In the genomic region with DNA sequence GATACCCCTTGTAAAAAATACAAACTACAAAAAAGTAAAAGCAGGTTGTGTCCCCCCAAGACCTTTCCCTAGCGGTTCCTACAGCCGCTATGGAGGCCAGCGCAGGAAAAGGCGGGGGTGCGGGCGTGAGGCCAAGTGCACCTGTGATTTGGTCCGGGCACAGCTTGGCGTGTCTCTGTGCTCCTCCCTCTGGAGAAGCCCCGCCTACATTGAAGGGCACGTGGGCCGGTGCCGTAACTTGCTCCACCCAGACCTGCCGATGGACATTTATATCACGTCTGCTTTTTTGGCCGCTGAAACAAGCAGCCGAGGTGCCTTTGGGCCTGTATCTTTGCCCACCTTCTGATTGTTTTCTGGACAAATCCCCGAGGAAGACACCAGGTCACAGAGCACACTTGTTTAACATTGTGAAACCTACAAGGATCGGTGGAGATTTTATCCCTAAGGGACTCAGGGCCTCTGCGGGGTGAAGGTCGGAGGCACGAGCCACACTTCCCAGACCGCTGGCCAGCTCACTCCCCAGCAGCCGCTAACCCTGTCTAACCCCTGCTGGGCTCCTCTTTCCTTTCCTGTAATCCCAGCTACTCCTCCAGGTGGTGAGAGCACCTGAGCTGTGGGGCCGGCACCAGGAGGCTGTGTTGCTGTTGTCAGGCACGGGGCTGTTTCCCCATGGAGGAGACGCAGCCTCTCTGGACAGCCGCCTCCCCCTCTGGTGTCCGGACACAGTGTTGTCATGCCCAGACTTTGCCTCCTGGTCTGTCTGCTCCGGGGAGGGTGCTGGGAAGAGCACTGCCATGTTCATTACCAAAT, we compare ENCODE assay signal across 2 cellular contexts.
TF ChIP-seq lines count a peak whose summit lies in the region.

No MANE protein-coding gene starts in this region.

TF ChIP-seq in K562, 482 proteins besides CTCF, POLR2A, EP300 and RAD21 (continued from another document and continues in another):
- TF ChIP-seq, protein P1, sequence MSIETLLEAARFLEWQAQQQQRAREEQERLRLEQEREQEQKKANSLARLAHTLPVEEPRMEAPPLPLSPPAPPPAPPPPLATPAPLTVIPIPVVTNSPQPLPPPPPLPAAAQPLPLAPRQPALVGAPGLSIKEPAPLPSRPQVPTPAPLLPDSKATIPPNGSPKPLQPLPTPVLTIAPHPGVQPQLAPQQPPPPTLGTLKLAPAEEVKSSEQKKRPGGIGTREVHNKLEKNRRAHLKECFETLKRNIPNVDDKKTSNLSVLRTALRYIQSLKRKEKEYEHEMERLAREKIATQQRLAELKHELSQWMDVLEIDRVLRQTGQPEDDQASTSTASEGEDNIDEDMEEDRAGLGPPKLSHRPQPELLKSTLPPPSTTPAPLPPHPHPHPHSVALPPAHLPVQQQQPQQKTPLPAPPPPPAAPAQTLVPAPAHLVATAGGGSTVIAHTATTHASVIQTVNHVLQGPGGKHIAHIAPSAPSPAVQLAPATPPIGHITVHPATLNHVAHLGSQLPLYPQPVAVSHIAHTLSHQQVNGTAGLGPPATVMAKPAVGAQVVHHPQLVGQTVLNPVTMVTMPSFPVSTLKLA (conservative IDR thresholded peaks at IDR 0.05): peak in 1 of 2 experiments; percentile 48; a peak in 1 of 4 replicates
- no peak for TF ChIP-seq U2AF2 (optimal IDR thresholded peaks at IDR 0.05; ENCODE audit: low read depth, low read length)
- TF ChIP-seq, protein P2, sequence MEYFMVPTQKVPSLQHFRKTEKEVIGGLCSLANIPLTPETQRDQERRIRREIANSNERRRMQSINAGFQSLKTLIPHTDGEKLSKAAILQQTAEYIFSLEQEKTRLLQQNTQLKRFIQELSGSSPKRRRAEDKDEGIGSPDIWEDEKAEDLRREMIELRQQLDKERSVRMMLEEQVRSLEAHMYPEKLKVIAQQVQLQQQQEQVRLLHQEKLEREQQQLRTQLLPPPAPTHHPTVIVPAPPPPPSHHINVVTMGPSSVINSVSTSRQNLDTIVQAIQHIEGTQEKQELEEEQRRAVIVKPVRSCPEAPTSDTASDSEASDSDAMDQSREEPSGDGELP (CRISPR knock-in tag; IDR thresholded peaks at IDR 0.05; ENCODE audit: borderline replicate concordance): peak; percentile 11; the same call in 1 of the 2 replicates
- TF ChIP-seq HNRNPH1 (optimal IDR thresholded peaks at IDR 0.05; ENCODE audit: low read depth, low read length): no peak
- TF ChIP-seq ZFP36 (IDR thresholded peaks at IDR 0.05; ENCODE audit: low read depth, low read length, partially characterized antibody): no peak
- TF ChIP-seq SMARCA5 (IDR thresholded peaks at IDR 0.05): no peak
- TF ChIP-seq, protein P3, sequence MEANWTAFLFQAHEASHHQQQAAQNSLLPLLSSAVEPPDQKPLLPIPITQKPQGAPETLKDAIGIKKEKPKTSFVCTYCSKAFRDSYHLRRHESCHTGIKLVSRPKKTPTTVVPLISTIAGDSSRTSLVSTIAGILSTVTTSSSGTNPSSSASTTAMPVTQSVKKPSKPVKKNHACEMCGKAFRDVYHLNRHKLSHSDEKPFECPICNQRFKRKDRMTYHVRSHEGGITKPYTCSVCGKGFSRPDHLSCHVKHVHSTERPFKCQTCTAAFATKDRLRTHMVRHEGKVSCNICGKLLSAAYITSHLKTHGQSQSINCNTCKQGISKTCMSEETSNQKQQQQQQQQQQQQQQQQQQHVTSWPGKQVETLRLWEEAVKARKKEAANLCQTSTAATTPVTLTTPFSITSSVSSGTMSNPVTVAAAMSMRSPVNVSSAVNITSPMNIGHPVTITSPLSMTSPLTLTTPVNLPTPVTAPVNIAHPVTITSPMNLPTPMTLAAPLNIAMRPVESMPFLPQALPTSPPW (CRISPR knock-in tag; IDR thresholded peaks at IDR 0.05): peak; percentile 41; the same call in 1 of the 2 replicates
- TF ChIP-seq, protein P4, sequence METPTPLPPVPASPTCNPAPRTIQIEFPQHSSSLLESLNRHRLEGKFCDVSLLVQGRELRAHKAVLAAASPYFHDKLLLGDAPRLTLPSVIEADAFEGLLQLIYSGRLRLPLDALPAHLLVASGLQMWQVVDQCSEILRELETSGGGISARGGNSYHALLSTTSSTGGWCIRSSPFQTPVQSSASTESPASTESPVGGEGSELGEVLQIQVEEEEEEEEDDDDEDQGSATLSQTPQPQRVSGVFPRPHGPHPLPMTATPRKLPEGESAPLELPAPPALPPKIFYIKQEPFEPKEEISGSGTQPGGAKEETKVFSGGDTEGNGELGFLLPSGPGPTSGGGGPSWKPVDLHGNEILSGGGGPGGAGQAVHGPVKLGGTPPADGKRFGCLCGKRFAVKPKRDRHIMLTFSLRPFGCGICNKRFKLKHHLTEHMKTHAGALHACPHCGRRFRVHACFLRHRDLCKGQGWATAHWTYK (CRISPR knock-in tag; IDR thresholded peaks at IDR 0.05): no peak
- no peak for TF ChIP-seq ZNF780A (CRISPR knock-in tag; IDR thresholded peaks at IDR 0.05)
- TF ChIP-seq ZNF695 (CRISPR knock-in tag; IDR thresholded peaks at IDR 0.05): no peak
- no peak for TF ChIP-seq ZNF239 (CRISPR knock-in tag; IDR thresholded peaks at IDR 0.05)
- TF ChIP-seq MAFG (tag; conservative IDR thresholded peaks at IDR 0.05): no peak
- TF ChIP-seq FOXA1 (IDR thresholded peaks at IDR 0.05; ENCODE audit: borderline replicate concordance): no peak
- TF ChIP-seq, protein P5, sequence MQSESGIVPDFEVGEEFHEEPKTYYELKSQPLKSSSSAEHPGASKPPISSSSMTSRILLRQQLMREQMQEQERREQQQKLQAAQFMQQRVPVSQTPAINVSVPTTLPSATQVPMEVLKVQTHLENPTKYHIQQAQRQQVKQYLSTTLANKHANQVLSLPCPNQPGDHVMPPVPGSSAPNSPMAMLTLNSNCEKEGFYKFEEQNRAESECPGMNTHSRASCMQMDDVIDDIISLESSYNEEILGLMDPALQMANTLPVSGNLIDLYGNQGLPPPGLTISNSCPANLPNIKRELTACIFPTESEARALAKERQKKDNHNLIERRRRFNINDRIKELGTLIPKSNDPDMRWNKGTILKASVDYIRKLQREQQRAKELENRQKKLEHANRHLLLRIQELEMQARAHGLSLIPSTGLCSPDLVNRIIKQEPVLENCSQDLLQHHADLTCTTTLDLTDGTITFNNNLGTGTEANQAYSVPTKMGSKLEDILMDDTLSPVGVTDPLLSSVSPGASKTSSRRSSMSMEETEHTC (IDR thresholded peaks at IDR 0.05): no peak
- TF ChIP-seq ELF2 (CRISPR knock-in tag; IDR thresholded peaks at IDR 0.05): no peak
- no peak for TF ChIP-seq ZNF311 (CRISPR knock-in tag; IDR thresholded peaks at IDR 0.05)
- TF ChIP-seq CBX1 (IDR thresholded peaks at IDR 0.05; ENCODE audit: low read depth): no peak
- TF ChIP-seq SNRNP70 (optimal IDR thresholded peaks at IDR 0.05; ENCODE audit: low read depth, low read length): no peak
- TF ChIP-seq SMARCC2 (IDR thresholded peaks at IDR 0.05; ENCODE audit: low read depth): no peak
- no peak for TF ChIP-seq PHB2 (IDR thresholded peaks at IDR 0.05; ENCODE audit: low read depth)
- TF ChIP-seq TAF15 (IDR thresholded peaks at IDR 0.05; ENCODE audit: low read depth, low read length): no peak
- TF ChIP-seq, protein P6, sequence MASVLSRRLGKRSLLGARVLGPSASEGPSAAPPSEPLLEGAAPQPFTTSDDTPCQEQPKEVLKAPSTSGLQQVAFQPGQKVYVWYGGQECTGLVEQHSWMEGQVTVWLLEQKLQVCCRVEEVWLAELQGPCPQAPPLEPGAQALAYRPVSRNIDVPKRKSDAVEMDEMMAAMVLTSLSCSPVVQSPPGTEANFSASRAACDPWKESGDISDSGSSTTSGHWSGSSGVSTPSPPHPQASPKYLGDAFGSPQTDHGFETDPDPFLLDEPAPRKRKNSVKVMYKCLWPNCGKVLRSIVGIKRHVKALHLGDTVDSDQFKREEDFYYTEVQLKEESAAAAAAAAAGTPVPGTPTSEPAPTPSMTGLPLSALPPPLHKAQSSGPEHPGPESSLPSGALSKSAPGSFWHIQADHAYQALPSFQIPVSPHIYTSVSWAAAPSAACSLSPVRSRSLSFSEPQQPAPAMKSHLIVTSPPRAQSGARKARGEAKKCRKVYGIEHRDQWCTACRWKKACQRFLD (CRISPR knock-in tag; IDR thresholded peaks at IDR 0.05): no peak
- peak; percentile 52; the same call in 1 of the 2 replicates for TF ChIP-seq ZFX (CRISPR knock-in tag; IDR thresholded peaks at IDR 0.05)

TF ChIP-seq in HepG2, 621 proteins besides CTCF, POLR2A, EP300 and RAD21 (continued from another document and continues in another):
- TF ChIP-seq, protein P7, sequence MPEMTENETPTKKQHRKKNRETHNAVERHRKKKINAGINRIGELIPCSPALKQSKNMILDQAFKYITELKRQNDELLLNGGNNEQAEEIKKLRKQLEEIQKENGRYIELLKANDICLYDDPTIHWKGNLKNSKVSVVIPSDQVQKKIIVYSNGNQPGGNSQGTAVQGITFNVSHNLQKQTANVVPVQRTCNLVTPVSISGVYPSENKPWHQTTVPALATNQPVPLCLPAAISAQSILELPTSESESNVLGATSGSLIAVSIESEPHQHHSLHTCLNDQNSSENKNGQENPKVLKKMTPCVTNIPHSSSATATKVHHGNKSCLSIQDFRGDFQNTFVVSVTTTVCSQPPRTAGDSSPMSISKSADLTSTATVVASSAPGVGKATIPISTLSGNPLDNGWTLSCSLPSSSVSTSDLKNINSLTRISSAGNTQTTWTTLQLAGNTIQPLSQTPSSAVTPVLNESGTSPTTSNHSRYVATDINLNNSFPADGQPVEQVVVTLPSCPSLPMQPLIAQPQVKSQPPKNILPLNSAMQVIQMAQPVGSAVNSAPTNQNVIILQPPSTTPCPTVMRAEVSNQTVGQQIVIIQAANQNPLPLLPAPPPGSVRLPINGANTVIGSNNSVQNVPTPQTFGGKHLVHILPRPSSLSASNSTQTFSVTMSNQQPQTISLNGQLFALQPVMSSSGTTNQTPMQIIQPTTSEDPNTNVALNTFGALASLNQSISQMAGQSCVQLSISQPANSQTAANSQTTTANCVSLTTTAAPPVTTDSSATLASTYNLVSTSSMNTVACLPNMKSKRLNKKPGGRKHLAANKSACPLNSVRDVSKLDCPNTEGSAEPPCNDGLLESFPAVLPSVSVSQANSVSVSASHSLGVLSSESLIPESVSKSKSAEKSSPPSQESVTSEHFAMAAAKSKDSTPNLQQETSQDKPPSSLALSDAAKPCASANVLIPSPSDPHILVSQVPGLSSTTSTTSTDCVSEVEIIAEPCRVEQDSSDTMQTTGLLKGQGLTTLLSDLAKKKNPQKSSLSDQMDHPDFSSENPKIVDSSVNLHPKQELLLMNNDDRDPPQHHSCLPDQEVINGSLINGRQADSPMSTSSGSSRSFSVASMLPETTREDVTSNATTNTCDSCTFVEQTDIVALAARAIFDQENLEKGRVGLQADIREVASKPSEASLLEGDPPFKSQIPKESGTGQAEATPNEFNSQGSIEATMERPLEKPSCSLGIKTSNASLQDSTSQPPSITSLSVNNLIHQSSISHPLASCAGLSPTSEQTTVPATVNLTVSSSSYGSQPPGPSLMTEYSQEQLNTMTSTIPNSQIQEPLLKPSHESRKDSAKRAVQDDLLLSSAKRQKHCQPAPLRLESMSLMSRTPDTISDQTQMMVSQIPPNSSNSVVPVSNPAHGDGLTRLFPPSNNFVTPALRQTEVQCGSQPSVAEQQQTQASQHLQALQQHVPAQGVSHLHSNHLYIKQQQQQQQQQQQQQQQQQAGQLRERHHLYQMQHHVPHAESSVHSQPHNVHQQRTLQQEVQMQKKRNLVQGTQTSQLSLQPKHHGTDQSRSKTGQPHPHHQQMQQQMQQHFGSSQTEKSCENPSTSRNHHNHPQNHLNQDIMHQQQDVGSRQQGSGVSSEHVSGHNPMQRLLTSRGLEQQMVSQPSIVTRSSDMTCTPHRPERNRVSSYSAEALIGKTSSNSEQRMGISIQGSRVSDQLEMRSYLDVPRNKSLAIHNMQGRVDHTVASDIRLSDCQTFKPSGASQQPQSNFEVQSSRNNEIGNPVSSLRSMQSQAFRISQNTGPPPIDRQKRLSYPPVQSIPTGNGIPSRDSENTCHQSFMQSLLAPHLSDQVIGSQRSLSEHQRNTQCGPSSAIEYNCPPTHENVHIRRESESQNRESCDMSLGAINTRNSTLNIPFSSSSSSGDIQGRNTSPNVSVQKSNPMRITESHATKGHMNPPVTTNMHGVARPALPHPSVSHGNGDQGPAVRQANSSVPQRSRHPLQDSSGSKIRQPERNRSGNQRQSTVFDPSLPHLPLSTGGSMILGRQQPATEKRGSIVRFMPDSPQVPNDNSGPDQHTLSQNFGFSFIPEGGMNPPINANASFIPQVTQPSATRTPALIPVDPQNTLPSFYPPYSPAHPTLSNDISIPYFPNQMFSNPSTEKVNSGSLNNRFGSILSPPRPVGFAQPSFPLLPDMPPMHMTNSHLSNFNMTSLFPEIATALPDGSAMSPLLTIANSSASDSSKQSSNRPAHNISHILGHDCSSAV (CRISPR knock-in tag; IDR thresholded peaks at IDR 0.05; ENCODE audit: borderline replicate concordance): no peak
- TF ChIP-seq HNF4A (CRISPR knock-in tag; IDR thresholded peaks at IDR 0.05): peak; percentile 9; the same call in 1 of the 2 replicates
- TF ChIP-seq, protein P2 (IDR thresholded peaks at IDR 0.05; ENCODE audit: borderline replicate concordance, low read depth): peak; percentile 6; the same call in 1 of the 2 replicates
- peak; percentile 56 for TF ChIP-seq ASH2L (IDR thresholded peaks at IDR 0.05; ENCODE audit: insufficient read length, low read depth, low read length)
- peak; percentile 62; the same call in 1 of the 2 replicates for TF ChIP-seq SP5 (CRISPR knock-in tag; IDR thresholded peaks at IDR 0.05; ENCODE audit: borderline replicate concordance, low read depth)
- 0 out of 2 replicates have a peak, but pooled peaks have one; percentile 36 for TF ChIP-seq SRY (CRISPR knock-in tag; IDR thresholded peaks at IDR 0.05)
- TF ChIP-seq, protein P8, sequence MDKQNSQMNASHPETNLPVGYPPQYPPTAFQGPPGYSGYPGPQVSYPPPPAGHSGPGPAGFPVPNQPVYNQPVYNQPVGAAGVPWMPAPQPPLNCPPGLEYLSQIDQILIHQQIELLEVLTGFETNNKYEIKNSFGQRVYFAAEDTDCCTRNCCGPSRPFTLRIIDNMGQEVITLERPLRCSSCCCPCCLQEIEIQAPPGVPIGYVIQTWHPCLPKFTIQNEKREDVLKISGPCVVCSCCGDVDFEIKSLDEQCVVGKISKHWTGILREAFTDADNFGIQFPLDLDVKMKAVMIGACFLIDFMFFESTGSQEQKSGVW (CRISPR knock-in tag; IDR thresholded peaks at IDR 0.05; ENCODE audit: borderline replicate concordance): no peak
- TF ChIP-seq DR1 (CRISPR knock-in tag; IDR thresholded peaks at IDR 0.05): no peak
- TF ChIP-seq, protein P9, sequence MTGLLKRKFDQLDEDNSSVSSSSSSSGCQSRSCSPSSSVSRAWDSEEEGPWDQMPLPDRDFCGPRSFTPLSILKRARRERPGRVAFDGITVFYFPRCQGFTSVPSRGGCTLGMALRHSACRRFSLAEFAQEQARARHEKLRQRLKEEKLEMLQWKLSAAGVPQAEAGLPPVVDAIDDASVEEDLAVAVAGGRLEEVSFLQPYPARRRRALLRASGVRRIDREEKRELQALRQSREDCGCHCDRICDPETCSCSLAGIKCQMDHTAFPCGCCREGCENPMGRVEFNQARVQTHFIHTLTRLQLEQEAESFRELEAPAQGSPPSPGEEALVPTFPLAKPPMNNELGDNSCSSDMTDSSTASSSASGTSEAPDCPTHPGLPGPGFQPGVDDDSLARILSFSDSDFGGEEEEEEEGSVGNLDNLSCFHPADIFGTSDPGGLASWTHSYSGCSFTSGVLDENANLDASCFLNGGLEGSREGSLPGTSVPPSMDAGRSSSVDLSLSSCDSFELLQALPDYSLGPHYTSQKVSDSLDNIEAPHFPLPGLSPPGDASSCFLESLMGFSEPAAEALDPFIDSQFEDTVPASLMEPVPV (CRISPR knock-in tag; IDR thresholded peaks at IDR 0.05): 0 out of 2 replicates have a peak, but pooled peaks have one; percentile 53
- no peak for TF ChIP-seq CREB1 (IDR thresholded peaks at IDR 0.05)
- TF ChIP-seq CREB1 (CRISPR knock-in tag; IDR thresholded peaks at IDR 0.05): 0 out of 2 replicates have a peak, but pooled peaks have one; percentile 37
- TF ChIP-seq ZNF44 (CRISPR knock-in tag; IDR thresholded peaks at IDR 0.05): no peak
- TF ChIP-seq ZNF451 (CRISPR knock-in tag; IDR thresholded peaks at IDR 0.05): peak; percentile 43
- TF ChIP-seq ZNF629 (CRISPR knock-in tag; conservative IDR thresholded peaks at IDR 0.05): no peak
- TF ChIP-seq TP53 (CRISPR knock-in tag; conservative IDR thresholded peaks at IDR 0.05): 0 out of 2 replicates have a peak, but pooled peaks have one; percentile 29
